14 cellular contexts compared by ENCODE assay signal in genomic region chr13:28357846-28358496, GRCh38.
DNase-seq lines count a peak whose midpoint lies in the region; ATAC-seq and TF ChIP-seq lines count a peak whose summit lies in the region.
"Had no signal": no experiment of that assay in that cellular context is flagged by ENCODE, and none has a peak within 500 bp of the region (broad histone marks: within the 10 kb centered on the region; RNA-seq: fewer than 3 reads in every experiment).

No MANE protein-coding gene starts in this region.

- H3K9me3 Mint-ChIP-seq in CD8-positive, alpha-beta T cell = no peaks in the 10 kb centered on the region
- peaks cover 3% of the 10 kb centered on the region for H3K9me3 Mint-ChIP-seq in activated naive CD8-positive, alpha-beta T cell treated with anti-CD3 and anti-CD28 coated beads for 36 hours

- peaks cover 17% of the 10 kb centered on the region for H3K4me1 ChIP-seq in CD8-positive, alpha-beta T cell (ENCODE audit: insufficient read depth, low read length)
- H3K4me1 ChIP-seq in lower lobe of right lung (peaks cover 6% of the 10 kb centered on the region), thyroid gland (peaks cover 0 to 5% of the 10 kb centered on the region in 2 donors)

- peak; percentile 13 for ATAC-seq in CD8-positive, alpha-beta T cell
- peak; percentile 35 for ATAC-seq in GM18520 (IDR thresholded peaks at IDR 0.05; ENCODE audit: unreplicated experiment)
- ATAC-seq in lower lobe of right lung = peak; percentile 74 to 75
- no peak for ATAC-seq in GM18873 (IDR thresholded peaks at IDR 0.05; ENCODE audit: low FRiP score, unreplicated experiment)

- no peak for DNase-seq in CD8-positive, alpha-beta T cell
- no peak for DNase-seq in activated naive CD8-positive, alpha-beta T cell treated with anti-CD3 and anti-CD28 coated beads for 36 hours
- no peak for DNase-seq in lower lobe of right lung
- no peak for DNase-seq in dedifferentiated amniotic fluid mesenchymal stem cell (ENCODE audit: extremely low spot score)
- no peak for DNase-seq in NCI-H1105 treated with DMSO at 0.1 percent for 48 hours (lab: John Stamatoyannopoulos, UW)
- no peak for DNase-seq in thyroid gland
- DNase-seq: cerebellar nuclear complex, COR-L47, NCI-H1048, NCI-H446, RPMI8226, transverse colon had no signal

- no peak overlapping the region for H3K27ac ChIP-seq in CD8-positive, alpha-beta T cell (ENCODE audit: low read depth, low read length)
- H3K27ac ChIP-seq in lower lobe of right lung (no peak overlapping the region), thyroid gland (no peak overlapping the region)
- H3K27ac ChIP-seq: transverse colon had no signal

- no peaks in the 10 kb centered on the region for H3K36me3 Mint-ChIP-seq in CD8-positive, alpha-beta T cell
- H3K36me3 Mint-ChIP-seq in activated naive CD8-positive, alpha-beta T cell treated with anti-CD3 and anti-CD28 coated beads for 36 hours = peaks cover 8% of the 10 kb centered on the region

- no peak overlapping the region for H3K4me3 ChIP-seq in CD8-positive, alpha-beta T cell (ENCODE audit: low read depth, low read length)
- no peak overlapping the region for H3K4me3 ChIP-seq in lower lobe of right lung
- H3K4me3 ChIP-seq in thyroid gland (replicated peaks in 1 of 3) = no peak overlapping the region
- H3K4me3 ChIP-seq: transverse colon had no signal

- TF ChIP-seq POLR2A in thyroid gland (IDR thresholded peaks at IDR 0.05) = no peak

- H3K36me3 ChIP-seq in CD8-positive, alpha-beta T cell (ENCODE audit: insufficient read depth, low read length) = no peaks in the 10 kb centered on the region
- H3K36me3 ChIP-seq in lower lobe of right lung (no peaks in the 10 kb centered on the region), thyroid gland (no peaks in the 10 kb centered on the region)
- H3K36me3 ChIP-seq: transverse colon had no signal

- CTCF ChIA-PET in CD8-positive, alpha-beta T cell (lab: Charles Lee) = interaction anchor here (0.5 kb wide), 1 partner anchor 529 kb away, joined by 3 read pairs; no protein-coding TSS in a partner anchor

- peak overlapping the region; percentile 19 for H3K27ac Mint-ChIP-seq in CD8-positive, alpha-beta T cell
- H3K27ac Mint-ChIP-seq in activated naive CD8-positive, alpha-beta T cell treated with anti-CD3 and anti-CD28 coated beads for 36 hours = peak overlapping the region; percentile 57

- POLR2A ChIA-PET in CD8-positive, alpha-beta T cell (lab: Charles Lee) = no interaction called here

- no peaks in the 10 kb centered on the region for H3K27me3 ChIP-seq in CD8-positive, alpha-beta T cell (ENCODE audit: insufficient read depth, low read length)
- H3K27me3 ChIP-seq in lower lobe of right lung (ENCODE audit: low read depth) = no peaks in the 10 kb centered on the region
- H3K27me3 ChIP-seq in thyroid gland = no peaks in the 10 kb centered on the region
- H3K27me3 ChIP-seq: transverse colon had no signal

- peaks cover 33% of the 10 kb centered on the region for H3K4me1 Mint-ChIP-seq in CD8-positive, alpha-beta T cell (ENCODE audit: low read depth)
- H3K4me1 Mint-ChIP-seq in activated naive CD8-positive, alpha-beta T cell treated with anti-CD3 and anti-CD28 coated beads for 36 hours = peaks cover 29% of the 10 kb centered on the region

- no peak overlapping the region for H3K4me3 Mint-ChIP-seq in CD8-positive, alpha-beta T cell
- H3K4me3 Mint-ChIP-seq in activated naive CD8-positive, alpha-beta T cell treated with anti-CD3 and anti-CD28 coated beads for 36 hours = no peak overlapping the region

- intact Hi-C loops in CD8-positive, alpha-beta T cell (cut with DNase I, micrococcal nuclease) = no loop called here
- intact Hi-C loops in lower lobe of right lung (cut with DNase I) (no loop called here), thyroid gland (cut with DNase I) (no loop called here)

- H3K27me3 Mint-ChIP-seq in CD8-positive, alpha-beta T cell (ENCODE audit: low read depth) = no peaks in the 10 kb centered on the region
- H3K27me3 Mint-ChIP-seq in activated naive CD8-positive, alpha-beta T cell treated with anti-CD3 and anti-CD28 coated beads for 36 hours = no peaks in the 10 kb centered on the region

- TF ChIP-seq CTCF in CD8-positive, alpha-beta T cell (IDR thresholded peaks at IDR 0.05) = no peak
- TF ChIP-seq CTCF in lower lobe of right lung (IDR thresholded peaks at IDR 0.05) (no peak), thyroid gland (IDR thresholded peaks at IDR 0.05) (no peak)

- 83 to 89% methylated on average over 4 of the region's 4 CpGs for WGBS in thyroid gland, 2 donors

- no peaks in the 10 kb centered on the region for H3K9me3 ChIP-seq in CD8-positive, alpha-beta T cell (ENCODE audit: low read length)
- H3K9me3 ChIP-seq in lower lobe of right lung (no peaks in the 10 kb centered on the region), thyroid gland (no peaks in the 10 kb centered on the region)
- H3K9me3 ChIP-seq: transverse colon had no signal
